19 cellular contexts compared by ENCODE assay signal in genomic region chr10:96298362-96298761, GRCh38. TPM values are rescaled to one million over a fixed set of nuclear protein-coding genes. Genes with fewer than 3 reads are reported as not detected.
"Had no signal": no experiment of that assay in that cellular context is flagged by ENCODE, and none has a peak within 500 bp of the region (broad histone marks: within the 10 kb centered on the region; RNA-seq: fewer than 3 reads in every experiment).

No MANE protein-coding gene starts in this region.

- H3K36me3 ChIP-seq: cardiac muscle cell, esophagus squamous epithelium had no signal

- H3K4me3 Mint-ChIP-seq: stimulated activated naive CD8-positive, alpha-beta T cell treated with anti-CD3 and anti-CD28 coated beads, Interleukin-15, Interleukin-2, amounts not matched to agents 100 ng/mL and 50 ng/mL, for 24 hours; T-helper 2 cell treated with Interferon-gamma antibody and Interleukin-4, amounts not matched to agents 5 μg/mL and 100 μg/mL, for 36 hours; type B pancreatic cell had no signal

- ATAC-seq: activated naive CD4-positive, alpha-beta T cell treated with anti-CD3 and anti-CD28 coated beads, Interleukin-2, amount 50 U/mL, for 72 hours; left colon had no signal

- H3K36me3 Mint-ChIP-seq: type B pancreatic cell had no signal

- H3K27me3 ChIP-seq: cardiac muscle cell had no signal

- H3K27me3 Mint-ChIP-seq: stimulated activated naive CD8-positive, alpha-beta T cell treated with anti-CD3 and anti-CD28 coated beads, Interleukin-15, Interleukin-2, amounts not matched to agents 100 ng/mL and 50 ng/mL, for 24 hours had no signal

- H3K9me3 ChIP-seq: esophagus squamous epithelium had no signal

- H3K27ac ChIP-seq: cardiac muscle cell, esophagus squamous epithelium, skin epidermis had no signal

- H3K9me3 Mint-ChIP-seq: stimulated activated naive CD8-positive, alpha-beta T cell treated with anti-CD3 and anti-CD28 coated beads, Interleukin-15, Interleukin-2, amounts not matched to agents 100 ng/mL and 50 ng/mL, for 24 hours; T-helper 2 cell treated with Interferon-gamma antibody and Interleukin-4, amounts not matched to agents 5 μg/mL and 100 μg/mL, for 36 hours; type B pancreatic cell had no signal

- DNase-seq: activated CD4-positive, alpha-beta T cell treated with anti-CD3 and anti-CD28 coated beads for 4 hours; activated CD8-positive, alpha-beta memory T cell treated with anti-CD3 and anti-CD28 coated beads, Interleukin-2, amount 50 U/mL, for 4 hours; activated effector memory CD4-positive, alpha-beta T cell treated with anti-CD3 and anti-CD28 coated beads, Interleukin-2, amount 50 U/mL, for 16 hours; activated T-cell treated with anti-CD3 and anti-CD28 coated beads, Interleukin-2, amount 50 U/mL, for 48 hours; amygdala; dermis blood vessel endothelial cell; effector memory CD4-positive, alpha-beta T cell; esophagus squamous epithelium; left colon had no signal

- H3K27ac Mint-ChIP-seq: progenitor cell of endocrine pancreas; T-helper 2 cell treated with Interferon-gamma antibody and Interleukin-4, amounts not matched to agents 5 μg/mL and 100 μg/mL, for 36 hours; type B pancreatic cell had no signal

- H3K4me3 ChIP-seq: cardiac muscle cell, esophagus squamous epithelium, lung, skin epidermis had no signal

RNA-seq across cellular contexts. Expression of gene DNTT, which starts 5.9 kb away (rescaled TPM):
- total RNA-seq: cardiac muscle cell, dermis blood vessel endothelial cell, esophagus squamous epithelium, left colon, lung, omental fat pad, progenitor cell of endocrine pancreas had no signal
- polyA plus RNA-seq: cardiac muscle cell, lung, neural cell had no signal

RNA-seq across cellular contexts. Expression of gene BLNK, which starts 27.0 kb away (rescaled TPM):
- total RNA-seq: activated naive CD4-positive, alpha-beta T cell treated with anti-CD3 and anti-CD28 coated beads, Interleukin-2, amount 50 U/mL, for 72 hours; cardiac muscle cell; dermis blood vessel endothelial cell had no signal
- polyA plus RNA-seq: neural cell had no signal
